ENCODE assay signal across 1 cellular context in genomic region chr19:53431399-53432087, GRCh38.
TF ChIP-seq lines count a peak whose summit lies in the region.

Gene ZNF761 (plus strand): TSS chr19:53431984. CDS start chr19:53447269, 15,285 bp downstream.

TF ChIP-seq in SK-N-SH, 30 proteins besides CTCF, POLR2A, EP300 and RAD21 (continued from another document):
- TF ChIP-seq REST (IDR thresholded peaks at IDR 0.05; ENCODE audit: low read depth, low read length): no peak
- TF ChIP-seq IRF3 (IDR thresholded peaks at IDR 0.05; ENCODE audit: low read depth, low read length): no peak
- no peak for TF ChIP-seq FOXJ3 (CRISPR knock-in tag; IDR thresholded peaks at IDR 0.05)
- TF ChIP-seq POLR2AphosphoS5 (IDR thresholded peaks at IDR 0.05; ENCODE audit: low read depth, low read length): peak; percentile 89
- no peak for TF ChIP-seq GATA2 (CRISPR knock-in tag; IDR thresholded peaks at IDR 0.05)
- peak; percentile 90 for TF ChIP-seq ELF1 (IDR thresholded peaks at IDR 0.05)
